In genomic region chr19:17475541-17476115, GRCh38 we compare ENCODE assay signal across 10 cellular contexts. TPM values are rescaled to one million over a fixed set of nuclear protein-coding genes. Genes with fewer than 3 reads are reported as not detected.
DNase-seq lines count a peak whose midpoint lies in the region; ATAC-seq and TF ChIP-seq lines count a peak whose summit lies in the region.
"Had no signal": no experiment of that assay in that cellular context is flagged by ENCODE, and none has a peak within 500 bp of the region (broad histone marks: within the 10 kb centered on the region; RNA-seq: fewer than 3 reads in every experiment).

No MANE protein-coding gene starts in this region.

- no peak overlapping the region for H3K27ac ChIP-seq in CD8-positive, alpha-beta T cell (ENCODE audit: low read depth, low read length)
- no peak overlapping the region for H3K27ac ChIP-seq in neuronal stem cell (replicated peaks; ENCODE audit: low read length)

- CTCF ChIA-PET in CD8-positive, alpha-beta T cell (lab: Charles Lee) = no interaction called here
- CTCF ChIA-PET in activated CD4-positive, alpha-beta T cell treated with anti-CD3 and anti-CD28 coated beads, Interleukin-2, amount 10 ng/mL, durations not matched to agents 7 days and 5 days (lab: Charles Lee) = interaction anchor here (0.6 to 2.0 kb wide), 3 partner anchors 20 to 144 kb away, joined by 3 to 9 read pairs (median 4); no protein-coding TSS in a partner anchor

- H3K9me3 ChIP-seq in CD8-positive, alpha-beta T cell (ENCODE audit: low read length) = no peaks in the 10 kb centered on the region
- no peaks in the 10 kb centered on the region for H3K9me3 ChIP-seq in neuronal stem cell (replicated peaks in 1 of 2; ENCODE audit: control insufficient read depth in 2 of 2, insufficient read depth in 1 of 2, low read depth in 1 of 2, low read length in 2 of 2)

- peak overlapping the region; percentile 89 for H3K14ac ChIP-seq in neuronal stem cell (ENCODE audit: low read length)

- no peak overlapping the region for H3K4ac ChIP-seq in neuronal stem cell (ENCODE audit: low read length)

- H3K23ac ChIP-seq in neuronal stem cell (ENCODE audit: low read depth, low read length, poor library complexity) = peak overlapping the region; percentile 43

- intact Hi-C loops in CD8-positive, alpha-beta T cell (cut with DNase I, micrococcal nuclease) = no loop called here

- ATAC-seq in CD8-positive, alpha-beta T cell = no peak
- ATAC-seq in GM18870 (IDR thresholded peaks at IDR 0.05; ENCODE audit: unreplicated experiment) (no peak), GM21737 (IDR thresholded peaks at IDR 0.05; ENCODE audit: unreplicated experiment) (no peak), GM19023 (IDR thresholded peaks at IDR 0.05; ENCODE audit: unreplicated experiment) (no peak)

- H3K36me3 ChIP-seq in CD8-positive, alpha-beta T cell (ENCODE audit: insufficient read depth, low read length) = no peaks in the 10 kb centered on the region
- H3K36me3 ChIP-seq in neuronal stem cell (replicated peaks in 1 of 2; ENCODE audit: control insufficient read depth in 2 of 2, insufficient read depth in 2 of 2, low read length in 2 of 2) = no peaks in the 10 kb centered on the region

- no peak overlapping the region for H2BK5ac ChIP-seq in neuronal stem cell (ENCODE audit: low read length)

- no peak overlapping the region for H2BK12ac ChIP-seq in neuronal stem cell (ENCODE audit: low read length)

- no peak overlapping the region for H3K4me3 ChIP-seq in CD8-positive, alpha-beta T cell (ENCODE audit: low read depth, low read length)
- H3K4me3 ChIP-seq in fibroblast of mammary gland (ENCODE audit: control insufficient read depth, low read depth, low read length) (no peak overlapping the region), neuronal stem cell (ENCODE audit: low read length in 2 of 2) (no peak overlapping the region)

- H3K4me1 Mint-ChIP-seq in CD8-positive, alpha-beta T cell (ENCODE audit: low read depth) = peaks cover 18% of the 10 kb centered on the region
- H3K4me1 Mint-ChIP-seq in activated CD4-positive, alpha-beta T cell treated with anti-CD3 and anti-CD28 coated beads, Interleukin-2, amount 10 ng/mL, durations not matched to agents 7 days and 5 days = peaks cover 13% of the 10 kb centered on the region

- peaks cover 10% of the 10 kb centered on the region for H3K4me1 ChIP-seq in CD8-positive, alpha-beta T cell (ENCODE audit: insufficient read depth, low read length)
- H3K4me1 ChIP-seq in neuronal stem cell (ENCODE audit: control insufficient read depth in 2 of 2, insufficient read depth in 1 of 2, low read depth in 1 of 2, low read length in 2 of 2) = peaks cover 8 to 9% of the 10 kb centered on the region in 2 donors

- POLR2A ChIA-PET in CD8-positive, alpha-beta T cell (lab: Charles Lee) = interaction anchor here (1.1 kb wide), 1 partner anchor 48 kb away, joined by 4 read pairs; no protein-coding TSS in a partner anchor
- POLR2A ChIA-PET in activated CD4-positive, alpha-beta T cell treated with anti-CD3 and anti-CD28 coated beads, Interleukin-2, amount 10 ng/mL, durations not matched to agents 7 days and 5 days (lab: Charles Lee) = no interaction called here

- whole genome bisulfite sequencing in neuronal stem cell (ENCODE audit: extremely low coverage in 2 of 2, insufficient read length in 2 of 2, insufficient replicate concordance in 1 of 2), 2 donors = no CpG with 5 or more reads among the region's 10 CpGs

- DNase-seq in CD8-positive, alpha-beta T cell = no peak
- DNase-seq in RPMI7951 (ENCODE audit: low read depth) = peak; percentile 90
- peak; percentile 20 for DNase-seq in fibroblast of mammary gland (ENCODE audit: low read depth)
- DNase-seq in neuronal stem cell (ENCODE audit: low spot score) = no peak
- DNase-seq in activated CD4-positive, alpha-beta T cell treated with anti-CD3 and anti-CD28 coated beads, Interleukin-2, amount 10 ng/mL, durations not matched to agents 7 days and 5 days = no peak
- DNase-seq: activated gamma-delta T cell had no signal

- peak overlapping the region; percentile 37 for H3K27ac Mint-ChIP-seq in CD8-positive, alpha-beta T cell
- no peak overlapping the region for H3K27ac Mint-ChIP-seq in activated CD4-positive, alpha-beta T cell treated with anti-CD3 and anti-CD28 coated beads, Interleukin-2, amount 10 ng/mL, durations not matched to agents 7 days and 5 days

- no peak overlapping the region for H4K91ac ChIP-seq in neuronal stem cell (ENCODE audit: low read depth, low read length, poor library complexity)

- H3K9me3 Mint-ChIP-seq in CD8-positive, alpha-beta T cell = no peaks in the 10 kb centered on the region
- no peaks in the 10 kb centered on the region for H3K9me3 Mint-ChIP-seq in activated CD4-positive, alpha-beta T cell treated with anti-CD3 and anti-CD28 coated beads, Interleukin-2, amount 10 ng/mL, durations not matched to agents 7 days and 5 days

- H3K4me3 Mint-ChIP-seq in CD8-positive, alpha-beta T cell = no peak overlapping the region
- no peak overlapping the region for H3K4me3 Mint-ChIP-seq in activated CD4-positive, alpha-beta T cell treated with anti-CD3 and anti-CD28 coated beads, Interleukin-2, amount 10 ng/mL, durations not matched to agents 7 days and 5 days

- no peak overlapping the region for H2AFZ ChIP-seq in neuronal stem cell (ENCODE audit: low read length)

- H3K36me3 Mint-ChIP-seq in CD8-positive, alpha-beta T cell = no peaks in the 10 kb centered on the region
- H3K36me3 Mint-ChIP-seq in activated CD4-positive, alpha-beta T cell treated with anti-CD3 and anti-CD28 coated beads, Interleukin-2, amount 10 ng/mL, durations not matched to agents 7 days and 5 days (ENCODE audit: low read depth) = no peaks in the 10 kb centered on the region

- no peak overlapping the region for H3K4me2 ChIP-seq in neuronal stem cell (ENCODE audit: insufficient read depth, low read length, poor library complexity, severe bottlenecking)

- no peak overlapping the region for H3K9ac ChIP-seq in neuronal stem cell (ENCODE audit: low read depth, low read length, poor library complexity)

- H2BK120ac ChIP-seq in neuronal stem cell (ENCODE audit: low read depth, low read length) = no peak overlapping the region

- peak overlapping the region; percentile 52 for H2AK5ac ChIP-seq in neuronal stem cell (ENCODE audit: low read depth, low read length)

- H3K18ac ChIP-seq in neuronal stem cell (ENCODE audit: low read length) = no peak overlapping the region

- H2BK15ac ChIP-seq in neuronal stem cell (ENCODE audit: low read length) = peak overlapping the region; percentile 10

- H3K27me3 Mint-ChIP-seq in CD8-positive, alpha-beta T cell (ENCODE audit: low read depth) = no peaks in the 10 kb centered on the region
- peaks cover 4% of the 10 kb centered on the region for H3K27me3 Mint-ChIP-seq in activated CD4-positive, alpha-beta T cell treated with anti-CD3 and anti-CD28 coated beads, Interleukin-2, amount 10 ng/mL, durations not matched to agents 7 days and 5 days

- no peak overlapping the region for H4K8ac ChIP-seq in neuronal stem cell (ENCODE audit: low read depth, low read length)

- H3K79me1 ChIP-seq in neuronal stem cell (ENCODE audit: low read depth, low read length) = peaks cover 2% of the 10 kb centered on the region

- no peak for TF ChIP-seq CTCF in CD8-positive, alpha-beta T cell (IDR thresholded peaks at IDR 0.05)
- no peak for TF ChIP-seq CTCF in fibroblast of mammary gland (conservative IDR thresholded peaks at IDR 0.05; ENCODE audit: control insufficient read depth, insufficient read depth, low read depth, low read length)

- H3K27me3 ChIP-seq in CD8-positive, alpha-beta T cell (ENCODE audit: insufficient read depth, low read length) = no peaks in the 10 kb centered on the region
- H3K27me3 ChIP-seq in neuronal stem cell (ENCODE audit: control insufficient read depth in 3 of 3, insufficient read depth in 3 of 3, low read depth in 1 of 3, low read length in 3 of 3) = no peaks in the 10 kb centered on the region

RNA-seq across cellular contexts. Expression of gene SLC27A1, which starts 5.3 kb away (rescaled TPM):
- 1 to 10 TPM; 8.1 to 9.4 TPM for total RNA-seq in CD8-positive, alpha-beta T cell
- 7.9 and 8.7 TPM in 2 replicates for total RNA-seq in RPMI7951 (2014; rRNA removed; shearing (Covaris generic))
- 10.0 TPM for polyA plus RNA-seq in neuronal stem cell (2013, experiment 1 of 2)
- 9.8 TPM for polyA plus RNA-seq in neuronal stem cell (2013, experiment 2 of 2)
- total RNA-seq in activated CD4-positive, alpha-beta T cell treated with anti-CD3 and anti-CD28 coated beads, Interleukin-2, amount 10 ng/mL, durations not matched to agents 7 days and 5 days = 1 to 10 TPM; 2.1 to 2.8 TPM

RNA-seq across cellular contexts. Expression of gene NXNL1, which starts 14.9 kb away (rescaled TPM):
- total RNA-seq in CD8-positive, alpha-beta T cell = not detected
- not detected in 2 replicates for total RNA-seq in RPMI7951 (2014; rRNA removed; shearing (Covaris generic))
- not detected for polyA plus RNA-seq in neuronal stem cell (2013, experiment 1 of 2)
- not detected for polyA plus RNA-seq in neuronal stem cell (2013, experiment 2 of 2)
- not detected for total RNA-seq in activated CD4-positive, alpha-beta T cell treated with anti-CD3 and anti-CD28 coated beads, Interleukin-2, amount 10 ng/mL, durations not matched to agents 7 days and 5 days
- total RNA-seq: mononuclear cell had no signal

RNA-seq across cellular contexts. Expression of gene TMEM221, which starts 27.2 kb away (rescaled TPM):
- total RNA-seq in CD8-positive, alpha-beta T cell = not detected
- total RNA-seq in RPMI7951 (2014; rRNA removed; shearing (Covaris generic)) = not detected in 2 replicates
- 2.0 TPM for polyA plus RNA-seq in neuronal stem cell (2013, experiment 1 of 2)
- 1.6 TPM for polyA plus RNA-seq in neuronal stem cell (2013, experiment 2 of 2)
- total RNA-seq in activated CD4-positive, alpha-beta T cell treated with anti-CD3 and anti-CD28 coated beads, Interleukin-2, amount 10 ng/mL, durations not matched to agents 7 days and 5 days = not detected
- total RNA-seq: mononuclear cell had no signal

RNA-seq across cellular contexts. Expression of gene PGLS, which starts 35.8 kb away (rescaled TPM):
- total RNA-seq in CD8-positive, alpha-beta T cell = 10 to 100 TPM; 34.7 TPM
- 52.7 and 66.8 TPM in 2 replicates for total RNA-seq in RPMI7951 (2014; rRNA removed; shearing (Covaris generic))
- 109 TPM for polyA plus RNA-seq in neuronal stem cell (2013, experiment 1 of 2)
- polyA plus RNA-seq in neuronal stem cell (2013, experiment 2 of 2) = 106 TPM
- 10 to 100 TPM; 81.8 to 93.0 TPM for total RNA-seq in activated CD4-positive, alpha-beta T cell treated with anti-CD3 and anti-CD28 coated beads, Interleukin-2, amount 10 ng/mL, durations not matched to agents 7 days and 5 days

RNA-seq across cellular contexts. Expression of gene MVB12A, which starts 55.8 kb away (rescaled TPM):
- total RNA-seq in CD8-positive, alpha-beta T cell = 10 to 100 TPM in 1 of 2 experiments, 1 to 10 TPM in 1; 9.1 to 10.4 TPM
- 123 and 164 TPM in 2 replicates for total RNA-seq in RPMI7951 (2014; rRNA removed; shearing (Covaris generic))
- polyA plus RNA-seq in neuronal stem cell (2013, experiment 1 of 2) = 42.9 TPM
- polyA plus RNA-seq in neuronal stem cell (2013, experiment 2 of 2) = 42.4 TPM
- 10 to 100 TPM; 33.5 to 44.5 TPM for total RNA-seq in activated CD4-positive, alpha-beta T cell treated with anti-CD3 and anti-CD28 coated beads, Interleukin-2, amount 10 ng/mL, durations not matched to agents 7 days and 5 days

Comparison
In these comparisons a context has a peak if more than half of its experiments do, and no peak if none do; other contexts are left out.
1. DNase-seq: peak in RPMI7951 (single experiment) and fibroblast of mammary gland (single experiment); none in CD8-positive, alpha-beta T cell (0 of 7), neuronal stem cell (single experiment) and activated CD4-positive, alpha-beta T cell treated with anti-CD3 and anti-CD28 coated beads, Interleukin-2, amount 10 ng/mL, durations not matched to agents 7 days and 5 days (single experiment).